Comparison of ENCODE assay signal across 21 cellular contexts in the genomic region with DNA sequence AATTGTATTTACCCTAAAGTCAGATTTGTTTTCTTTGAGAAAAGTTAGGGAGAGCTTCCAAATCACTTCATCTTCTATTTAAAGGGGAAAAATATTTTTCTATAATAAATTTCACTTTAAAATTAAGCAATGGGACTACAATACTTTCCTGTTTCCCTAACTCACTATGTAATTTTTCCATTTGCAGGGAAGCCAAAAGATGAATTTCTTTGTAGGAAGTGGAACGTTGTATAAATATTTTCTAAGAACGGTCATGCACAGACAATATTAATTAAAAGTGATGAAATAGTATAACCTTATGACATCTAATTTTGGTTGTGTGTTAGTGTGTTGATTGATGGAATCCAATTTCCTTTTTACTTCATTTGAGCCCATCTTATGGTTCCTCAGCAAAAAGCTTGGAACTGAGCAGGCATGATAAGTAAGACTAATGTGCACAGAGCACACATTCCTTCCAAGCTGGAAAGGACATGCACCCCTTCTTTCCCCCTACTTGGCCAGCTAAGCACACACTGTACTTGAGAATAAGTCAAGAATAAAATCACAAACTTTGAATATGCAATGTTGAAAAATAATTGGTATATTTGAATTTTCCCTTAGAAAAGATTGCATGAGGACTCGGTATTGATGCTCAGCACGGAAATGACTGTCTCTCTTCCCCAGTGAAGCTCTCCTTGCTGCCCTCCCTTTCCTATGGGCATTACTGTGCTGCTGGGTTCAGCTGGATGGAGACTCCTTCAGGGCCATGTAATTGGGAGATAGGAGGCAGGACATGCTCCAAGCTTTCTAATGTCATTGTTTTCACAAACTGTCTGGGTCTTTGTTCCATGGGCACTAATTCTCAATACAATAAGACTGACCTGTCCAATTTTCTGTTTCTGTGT. TPM values are rescaled to one million over a fixed set of nuclear protein-coding genes. Genes with fewer than 3 reads are reported as not detected.
"Had no signal": no experiment of that assay in that cellular context is flagged by ENCODE, and none has a peak within 500 bp of the region (broad histone marks: within the 10 kb centered on the region; RNA-seq: fewer than 3 reads in every experiment).

No MANE protein-coding gene starts in this region.

- H3K9me3 Mint-ChIP-seq: activated CD4-positive, alpha-beta memory T cell treated with anti-CD3 and anti-CD28 coated beads, Interleukin-2, amount 10 ng/mL, durations not matched to agents 7 days and 5 days; activated naive CD4-positive, alpha-beta T cell treated with anti-CD3 and anti-CD28 coated beads for 36 hours; dendritic cell treated with granulocyte-macrophage colony-stimulating factor and Interleukin-4, amounts not matched to agents 40 ng/mL and 50 ng/mL, for 4 days had no signal

- H3K27me3 ChIP-seq: pancreas, thyroid gland, vagina had no signal

- H3K4me3 ChIP-seq: pancreas, SK-N-MC, smooth muscle cell, thyroid gland, vagina had no signal

- H3K27ac Mint-ChIP-seq: activated CD4-positive, alpha-beta memory T cell treated with anti-CD3 and anti-CD28 coated beads, Interleukin-2, amount 10 ng/mL, durations not matched to agents 7 days and 5 days; activated CD8-positive, alpha-beta memory T cell treated with anti-CD3 and anti-CD28 coated beads, Interleukin-2, amount 10 ng/mL, durations not matched to agents 7 days and 5 days; activated naive CD4-positive, alpha-beta T cell treated with anti-CD3 and anti-CD28 coated beads for 36 hours; dendritic cell treated with granulocyte-macrophage colony-stimulating factor and Interleukin-4, amounts not matched to agents 40 ng/mL and 50 ng/mL, for 4 days; naive thymus-derived CD8-positive, alpha-beta T cell; stimulated activated naive B cell treated with anti-CD40 and anti-IgM and Interleukin-4, amounts not matched to agents 10 μg/mL and 1 μg/mL and 100 μg/mL, for 72 hours; WTC11 had no signal

- H3K4me3 Mint-ChIP-seq: activated CD4-positive, alpha-beta memory T cell treated with anti-CD3 and anti-CD28 coated beads, Interleukin-2, amount 10 ng/mL, durations not matched to agents 7 days and 5 days; activated CD8-positive, alpha-beta memory T cell treated with anti-CD3 and anti-CD28 coated beads, Interleukin-2, amount 10 ng/mL, durations not matched to agents 7 days and 5 days; activated naive CD4-positive, alpha-beta T cell treated with anti-CD3 and anti-CD28 coated beads for 36 hours; dendritic cell treated with granulocyte-macrophage colony-stimulating factor and Interleukin-4, amounts not matched to agents 40 ng/mL and 50 ng/mL, for 4 days; naive thymus-derived CD8-positive, alpha-beta T cell; stimulated activated naive B cell treated with anti-CD40 and anti-IgM and Interleukin-4, amounts not matched to agents 10 μg/mL and 1 μg/mL and 100 μg/mL, for 72 hours; WTC11 had no signal

- H3K9me3 ChIP-seq: pancreas, thyroid gland, vagina had no signal

- DNase-seq: activated CD4-positive, alpha-beta memory T cell treated with anti-CD3 and anti-CD28 coated beads, Interleukin-2, amount 10 ng/mL, durations not matched to agents 7 days and 5 days; activated CD4-positive, alpha-beta T cell treated with anti-CD3 and anti-CD28 coated beads for 4 hours; activated CD8-positive, alpha-beta memory T cell treated with anti-CD3 and anti-CD28 coated beads, Interleukin-2, amount 10 ng/mL, durations not matched to agents 7 days and 5 days; activated naive CD4-positive, alpha-beta T cell treated with anti-CD3 and anti-CD28 coated beads for 36 hours; anterior cingulate cortex; effector CD8-positive, alpha-beta T cell; foreskin fibroblast; kidney; mesendoderm; naive thymus-derived CD8-positive, alpha-beta T cell; pancreas; stimulated activated CD4-positive, alpha-beta T cell treated with anti-CD3 and anti-CD28 coated beads, Interleukin-4, amount 100 ng/mL, for 4 hours; stimulated activated naive B cell treated with anti-CD40 and anti-IgM and Interleukin-4, amounts not matched to agents 10 μg/mL and 1 μg/mL and 100 μg/mL, for 72 hours had no signal

- H3K4me1 ChIP-seq: pancreas, vagina had no signal

- H3K36me3 ChIP-seq: pancreas, thyroid gland, vagina had no signal

- H3K36me3 Mint-ChIP-seq: activated CD8-positive, alpha-beta memory T cell treated with anti-CD3 and anti-CD28 coated beads, Interleukin-2, amount 10 ng/mL, durations not matched to agents 7 days and 5 days; stimulated activated naive B cell treated with anti-CD40 and anti-IgM and Interleukin-4, amounts not matched to agents 10 μg/mL and 1 μg/mL and 100 μg/mL, for 72 hours; WTC11 had no signal

- H3K4me1 Mint-ChIP-seq: activated CD4-positive, alpha-beta memory T cell treated with anti-CD3 and anti-CD28 coated beads, Interleukin-2, amount 10 ng/mL, durations not matched to agents 7 days and 5 days; activated CD8-positive, alpha-beta memory T cell treated with anti-CD3 and anti-CD28 coated beads, Interleukin-2, amount 10 ng/mL, durations not matched to agents 7 days and 5 days; naive thymus-derived CD8-positive, alpha-beta T cell; stimulated activated naive B cell treated with anti-CD40 and anti-IgM and Interleukin-4, amounts not matched to agents 10 μg/mL and 1 μg/mL and 100 μg/mL, for 72 hours had no signal

- H3K27ac ChIP-seq: pancreas, SK-N-MC, thyroid gland, vagina had no signal

- ATAC-seq: activated CD8-positive, alpha-beta memory T cell treated with anti-CD3 and anti-CD28 coated beads, Interleukin-2, amount 10 ng/mL, durations not matched to agents 7 days and 5 days; naive thymus-derived CD8-positive, alpha-beta T cell; pancreas; sciatic nerve; stimulated activated naive B cell treated with anti-CD40 and anti-IgM and Interleukin-4, amounts not matched to agents 10 μg/mL and 1 μg/mL and 100 μg/mL, for 72 hours; WTC11 had no signal

RNA-seq across cellular contexts. Expression of a gene that starts 19.2 kb away (rescaled TPM):
- total RNA-seq: activated CD4-positive, alpha-beta memory T cell treated with anti-CD3 and anti-CD28 coated beads, Interleukin-2, amount 10 ng/mL, durations not matched to agents 7 days and 5 days; activated CD8-positive, alpha-beta memory T cell treated with anti-CD3 and anti-CD28 coated beads, Interleukin-2, amount 10 ng/mL, durations not matched to agents 7 days and 5 days; naive thymus-derived CD8-positive, alpha-beta T cell; T-helper 2 cell treated with Interferon-gamma antibody and Interleukin-4, amounts not matched to agents 100 ng/mL and 5 ng/mL, for 36 hours had no signal
- polyA plus RNA-seq: naive thymus-derived CD8-positive, alpha-beta T cell had no signal
